ENCODE assay signal across 27 cellular contexts in genomic region chr2:55883829-55884228, GRCh38. TPM values are rescaled to one million over a fixed set of nuclear protein-coding genes. Genes with fewer than 3 reads are reported as not detected.
DNase-seq lines count a peak whose midpoint lies in the region; TF ChIP-seq lines count a peak whose summit lies in the region.
"Had no signal": no experiment of that assay in that cellular context is flagged by ENCODE, and none has a peak within 500 bp of the region (broad histone marks: within the 10 kb centered on the region; RNA-seq: fewer than 3 reads in every experiment).

No MANE protein-coding gene starts in this region.

- no peak overlapping the region for H2AFZ ChIP-seq in ACC112 (ENCODE audit: low read length, unreplicated experiment)
- H2AFZ ChIP-seq in GM23248: no peak overlapping the region
- H2AFZ ChIP-seq: GM23338 had no signal

- no peak overlapping the region for H3K4me3 Mint-ChIP-seq in nephron
- no peak overlapping the region for H3K4me3 Mint-ChIP-seq in activated CD4-positive, alpha-beta memory T cell treated with anti-CD3 and anti-CD28 coated beads, Interleukin-2, amount 10 ng/mL, durations not matched to agents 7 days and 5 days
- H3K4me3 Mint-ChIP-seq: activated T-helper 1 cell treated with anti-CD3 and anti-CD28 coated beads, Interleukin-12 subunit alpha, Interleukin-12 subunit beta, Interleukin-2, Interleukin-4 antibody, amounts not matched to agents 30 ng/mL and 10 ng/mL and 1 ng/mL, durations not matched to agents 14 hours and 24 hours and 36 hours; GM23338; mesothelial cell of epicardium had no signal

- TF ChIP-seq EP300 in tibial nerve (IDR thresholded peaks at IDR 0.05): no peak

- H3K36me3 Mint-ChIP-seq in nephron (ENCODE audit: low read depth): peaks cover 18% of the 10 kb centered on the region
- H3K36me3 Mint-ChIP-seq in activated CD4-positive, alpha-beta memory T cell treated with anti-CD3 and anti-CD28 coated beads, Interleukin-2, amount 10 ng/mL, durations not matched to agents 7 days and 5 days (ENCODE audit: low read depth): no peaks in the 10 kb centered on the region

- H3K27ac ChIP-seq in ACC112 (ENCODE audit: low read depth, low read length) (peak overlapping the region; percentile 99), GM23248 (peak overlapping the region; percentile 92), tibial nerve (peak overlapping the region in 1 of 4 donors; percentile 38), dorsolateral prefrontal cortex (no peak overlapping the region)
- H3K27ac ChIP-seq: C4-2B had no signal

- H3K36me3 ChIP-seq in ACC112 (ENCODE audit: insufficient read depth, low read length) (peaks cover 24% of the 10 kb centered on the region), GM23248 (ENCODE audit: low read depth) (peaks cover 50% of the 10 kb centered on the region), adipocyte (ENCODE audit: control insufficient read depth, insufficient read depth, low read length, severe bottlenecking) (peaks cover 33% of the 10 kb centered on the region), tibial nerve (no peaks in the 10 kb centered on the region)
- H3K36me3 ChIP-seq: MG63, sigmoid colon had no signal

- in situ Hi-C loops in GM23248 (cut with MboI): no loop called here

- DNase-seq in GM23248: no peak
- DNase-seq in adipocyte (ENCODE audit: low read depth): no peak
- DNase-seq in tibial nerve (ENCODE audit: low spot score in 2 of 2): no peak
- DNase-seq in NCI-H526 treated with DMSO at 0.1 percent for 48 hours (lab: John Stamatoyannopoulos, UW): no peak
- DNase-seq in dorsolateral prefrontal cortex: no peak
- DNase-seq in activated CD4-positive, alpha-beta memory T cell treated with anti-CD3 and anti-CD28 coated beads, Interleukin-2, amount 10 ng/mL, durations not matched to agents 7 days and 5 days: no peak
- DNase-seq: activated CD4-positive, alpha-beta T cell treated with anti-CD3 and anti-CD28 coated beads, Interleukin-2, amount 50 U/mL, for 4 hours; activated naive CD4-positive, alpha-beta T cell treated with Interleukin-2 at 50 U/mL for 16 hours; Caco-2; DMS53; glutamatergic neuron; NCI-H1105 treated with DMSO at 0.1 percent for 48 hours; NCI-H187 treated with DMSO at 0.1 percent for 48 hours; NCI-H2171 treated with DMSO at 0.1 percent for 48 hours; NCI-H524; sigmoid colon; stimulated activated CD4-positive, alpha-beta T cell treated with anti-CD3 and anti-CD28 coated beads, Interleukin-4, amount 100 ng/mL, for 4 hours; T-helper 2 cell; upper lobe of left lung had no signal

- peaks cover 66% of the 10 kb centered on the region for H3F3A ChIP-seq in GM23248 (ENCODE audit: insufficient read depth)

- no peaks in the 10 kb centered on the region for H3K27me3 ChIP-seq in ACC112 (ENCODE audit: insufficient read depth, low read length)
- H3K27me3 ChIP-seq in GM23248 (replicated peaks; ENCODE audit: insufficient read depth): no peaks in the 10 kb centered on the region
- H3K27me3 ChIP-seq in adipocyte (replicated peaks; ENCODE audit: control insufficient read depth, insufficient read depth, low read length): no peaks in the 10 kb centered on the region
- H3K27me3 ChIP-seq in tibial nerve: no peaks in the 10 kb centered on the region
- no peaks in the 10 kb centered on the region for H3K27me3 ChIP-seq in dorsolateral prefrontal cortex
- H3K27me3 ChIP-seq: MG63, sigmoid colon, upper lobe of left lung had no signal

- intact Hi-C loops in dorsolateral prefrontal cortex (cut with DNase I): no loop called here

- 80 to 83% methylated on average over 1 of the region's 1 CpG for WGBS in GM23248 (ENCODE audit: low coverage in 1 of 2, low lambda C conversion rate in 2 of 2, missing lambda C conversion rate in 2 of 2), 2 experiments
- WGBS in tibial nerve, 2 donors: 87 to 88% methylated on average over 1 of the region's 1 CpG

- TF ChIP-seq POLR2A in tibial nerve (IDR thresholded peaks at IDR 0.05): no peak

- CTCF ChIA-PET in activated CD4-positive, alpha-beta memory T cell treated with anti-CD3 and anti-CD28 coated beads, Interleukin-2, amount 10 ng/mL, durations not matched to agents 7 days and 5 days (lab: Charles Lee): no interaction called here

- H3K4me1 Mint-ChIP-seq in nephron: peaks cover 23% of the 10 kb centered on the region
- no peaks in the 10 kb centered on the region for H3K4me1 Mint-ChIP-seq in activated CD4-positive, alpha-beta memory T cell treated with anti-CD3 and anti-CD28 coated beads, Interleukin-2, amount 10 ng/mL, durations not matched to agents 7 days and 5 days

- H3K9ac ChIP-seq in GM23248: no peak overlapping the region
- peak overlapping the region; percentile 80 for H3K9ac ChIP-seq in adipocyte (ENCODE audit: low read length)

- H3K4me3 ChIP-seq in ACC112 (ENCODE audit: low read depth, low read length): no peak overlapping the region
- no peak overlapping the region for H3K4me3 ChIP-seq in GM23248
- peak overlapping the region; percentile 5 for H3K4me3 ChIP-seq in adipocyte (ENCODE audit: low read length)
- no peak overlapping the region for H3K4me3 ChIP-seq in tibial nerve
- no peak overlapping the region for H3K4me3 ChIP-seq in dorsolateral prefrontal cortex
- H3K4me3 ChIP-seq: GM23338, MG63, sigmoid colon, upper lobe of left lung had no signal

- no peaks in the 10 kb centered on the region for H3K9me3 ChIP-seq in GM23248 (ENCODE audit: low read depth)
- H3K9me3 ChIP-seq in adipocyte (ENCODE audit: control insufficient read depth, low read length): no peaks in the 10 kb centered on the region
- no peaks in the 10 kb centered on the region for H3K9me3 ChIP-seq in tibial nerve
- H3K9me3 ChIP-seq: Caco-2, MG63, sigmoid colon, upper lobe of left lung had no signal

- peaks cover 84% of the 10 kb centered on the region for H3K4me1 ChIP-seq in ACC112 (ENCODE audit: control insufficient read depth, insufficient read depth, low read length, unreplicated experiment)
- H3K4me1 ChIP-seq in GM23248 (ENCODE audit: insufficient read depth): peaks cover 81% of the 10 kb centered on the region
- peaks cover 79% of the 10 kb centered on the region for H3K4me1 ChIP-seq in adipocyte (ENCODE audit: control insufficient read depth, insufficient read depth, low read length)
- H3K4me1 ChIP-seq in tibial nerve: peaks cover 0 to 55% (median 19%) of the 10 kb centered on the region in 4 donors
- H3K4me1 ChIP-seq: Caco-2 had no signal

- no peaks in the 10 kb centered on the region for H3K9me2 ChIP-seq in GM23248 (ENCODE audit: insufficient read depth)

- H3K27me3 Mint-ChIP-seq in nephron (ENCODE audit: low read depth): no peaks in the 10 kb centered on the region
- H3K27me3 Mint-ChIP-seq in activated CD4-positive, alpha-beta memory T cell treated with anti-CD3 and anti-CD28 coated beads, Interleukin-2, amount 10 ng/mL, durations not matched to agents 7 days and 5 days: no peaks in the 10 kb centered on the region
- H3K27me3 Mint-ChIP-seq: progenitor cell of endocrine pancreas had no signal

- H3K79me2 ChIP-seq in ACC112 (ENCODE audit: control insufficient read depth, insufficient read depth, low read length, unreplicated experiment) (peaks cover 8% of the 10 kb centered on the region), GM23248 (ENCODE audit: insufficient read depth) (peaks cover 17% of the 10 kb centered on the region)

- no peak for TF ChIP-seq CTCF in nephron (IDR thresholded peaks at IDR 0.05; ENCODE audit: unreplicated experiment in 3 of 3)
- TF ChIP-seq CTCF in tibial nerve (IDR thresholded peaks at IDR 0.05): no peak
- TF ChIP-seq CTCF in dorsolateral prefrontal cortex (IDR thresholded peaks at IDR 0.05 in 54 of 56, conservative IDR thresholded peaks at IDR 0.05 in 2 of 56; ENCODE audit: low read depth in 1 of 56, partially characterized antibody in 56 of 56): no peak

- H3K9me3 Mint-ChIP-seq in nephron: no peaks in the 10 kb centered on the region
- H3K9me3 Mint-ChIP-seq in activated CD4-positive, alpha-beta memory T cell treated with anti-CD3 and anti-CD28 coated beads, Interleukin-2, amount 10 ng/mL, durations not matched to agents 7 days and 5 days: no peaks in the 10 kb centered on the region
- H3K9me3 Mint-ChIP-seq: activated T-helper 1 cell treated with anti-CD3 and anti-CD28 coated beads, Interleukin-12 subunit alpha, Interleukin-12 subunit beta, Interleukin-2, Interleukin-4 antibody, amounts not matched to agents 30 ng/mL and 10 ng/mL and 1 ng/mL, durations not matched to agents 14 hours and 24 hours and 36 hours; GM23338; mesothelial cell of epicardium had no signal

- H4K20me1 ChIP-seq in GM23248 (ENCODE audit: insufficient read depth): no peaks in the 10 kb centered on the region

- peak overlapping the region; percentile 4 for H3K4me2 ChIP-seq in GM23248 (ENCODE audit: unreplicated experiment)
- H3K4me2 ChIP-seq: GM23338 had no signal

- POLR2A ChIA-PET in activated CD4-positive, alpha-beta memory T cell treated with anti-CD3 and anti-CD28 coated beads, Interleukin-2, amount 10 ng/mL, durations not matched to agents 7 days and 5 days (lab: Charles Lee): no interaction called here

- H3K27ac Mint-ChIP-seq in nephron: peak overlapping the region in 2 of 3 experiments; percentile 21 to 27
- no peak overlapping the region for H3K27ac Mint-ChIP-seq in activated CD4-positive, alpha-beta memory T cell treated with anti-CD3 and anti-CD28 coated beads, Interleukin-2, amount 10 ng/mL, durations not matched to agents 7 days and 5 days
- H3K27ac Mint-ChIP-seq: activated T-helper 1 cell treated with anti-CD3 and anti-CD28 coated beads, Interleukin-12 subunit alpha, Interleukin-12 subunit beta, Interleukin-2, Interleukin-4 antibody, amounts not matched to agents 30 ng/mL and 10 ng/mL and 1 ng/mL, durations not matched to agents 14 hours and 24 hours and 36 hours; GM23338; mesothelial cell of epicardium; progenitor cell of endocrine pancreas had no signal

RNA-seq across cellular contexts. Expression of gene EFEMP1, which starts 39.8 kb away (rescaled TPM):
- 1,343 and 1,498 TPM in 2 replicates for total RNA-seq in GM23248 (2014; rRNA removed; shearing (Covaris generic))
- polyA plus RNA-seq in GM23248 (2016; fragmentation: Nextera tagmentation; extraction: Ambion mirVana): 1,133 and 1,145 TPM in 2 replicates
- total RNA-seq in tibial nerve (100 to 1,000 TPM; 113 to 253 (median 137) TPM), dorsolateral prefrontal cortex (100 to 1,000 TPM in 28 of 120 experiments, 10 to 100 TPM in 92; 30.0 to 193 (median 79.6) TPM)
- total RNA-seq in activated CD4-positive, alpha-beta memory T cell treated with anti-CD3 and anti-CD28 coated beads, Interleukin-2, amount 10 ng/mL, durations not matched to agents 7 days and 5 days: not detected
- total RNA-seq: activated T-helper 1 cell treated with anti-CD3 and anti-CD28 coated beads, Interleukin-12 subunit alpha, Interleukin-12 subunit beta, Interleukin-2, Interleukin-4 antibody, amounts not matched to agents 30 ng/mL and 10 ng/mL and 1 ng/mL, durations not matched to agents 14 hours and 24 hours and 36 hours; Caco-2 had no signal

Comparison
In these comparisons a context has a peak if more than half of its experiments do, and no peak if none do; other contexts are left out.
1. H3K27ac ChIP-seq: peak in ACC112 (single experiment) and GM23248 (single experiment); none in dorsolateral prefrontal cortex (0 of 59).
2. RNA of gene EFEMP1, which starts 39.8 kb away (total RNA-seq): 1,343 to 1,498 TPM in GM23248, 113 to 253 TPM in tibial nerve and 30.0 to 193 TPM in dorsolateral prefrontal cortex; not detected in activated CD4-positive, alpha-beta memory T cell treated with anti-CD3 and anti-CD28 coated beads, Interleukin-2, amount 10 ng/mL, durations not matched to agents 7 days and 5 days; every median in the first group is over 10 times any median in the second.